33 cellular contexts compared by ENCODE assay signal in genomic region chr20:53194891-53195290, GRCh38.
"Had no signal": no experiment of that assay in that cellular context is flagged by ENCODE, and none has a peak within 500 bp of the region (broad histone marks: within the 10 kb centered on the region; RNA-seq: fewer than 3 reads in every experiment).

No MANE protein-coding gene starts in this region.

- H3K4me3 ChIP-seq: PC-9, SJCRH30, SK-N-MC had no signal

- H3K27ac Mint-ChIP-seq: activated CD4-positive, alpha-beta T cell treated with anti-CD3 and anti-CD28 coated beads, Interleukin-2, amount 10 ng/mL, durations not matched to agents 7 days and 5 days; activated CD8-positive, alpha-beta T cell treated with anti-CD3 and anti-CD28 coated beads, Interleukin-2, amount 10 ng/mL, durations not matched to agents 7 days and 5 days; activated naive CD8-positive, alpha-beta T cell; activated naive CD8-positive, alpha-beta T cell treated with anti-CD3 and anti-CD28 coated beads, Interleukin-2, amount 50 U/mL, for 24 hours; activated T-cell treated with anti-CD3 and anti-CD28 coated beads, Interleukin-2, amount 50 U/mL, for 24 hours; activated T-helper 2 cell treated with anti-CD3 and anti-CD28 coated beads, Interferon-gamma antibody, Interleukin-2, Interleukin-4, amounts not matched to agents 10 μg/mL and 5 μg/mL and 100 μg/mL, durations not matched to agents 14 hours and 24 hours and 36 hours had no signal

- H3K4me1 Mint-ChIP-seq: activated CD4-positive, alpha-beta T cell treated with anti-CD3 and anti-CD28 coated beads, Interleukin-2, amount 10 ng/mL, durations not matched to agents 7 days and 5 days; activated naive CD8-positive, alpha-beta T cell treated with anti-CD3 and anti-CD28 coated beads, Interleukin-2, amount 50 U/mL, for 24 hours had no signal

- H3K27ac ChIP-seq: PC-9, RWPE1, SJCRH30, SK-N-MC, WERI-Rb-1 had no signal

- DNase-seq: activated CD4-positive, alpha-beta T cell treated with anti-CD3 and anti-CD28 coated beads, Interleukin-2, amount 10 ng/mL, durations not matched to agents 7 days and 5 days; activated CD4-positive, alpha-beta T cell treated with anti-CD3 and anti-CD28 coated beads, Interleukin-2, amount 50 U/mL, for 48 hours; activated CD4-positive, CD25-positive, alpha-beta regulatory T cell; activated CD8-positive, alpha-beta T cell treated with anti-CD3 and anti-CD28 coated beads, Interleukin-2, amount 10 ng/mL, durations not matched to agents 7 days and 5 days; activated gamma-delta T cell; activated naive CD4-positive, alpha-beta T cell treated with Interleukin-2 at 50 U/mL for 16 hours; activated naive CD8-positive, alpha-beta T cell treated with anti-CD3 and anti-CD28 coated beads, Interleukin-2, amount 50 U/mL, for 24 hours; activated T-cell treated with anti-CD3 and anti-CD28 coated beads, Interleukin-2, amount 50 U/mL, for 24 hours; anterior cingulate cortex; caudate nucleus; Karpas-422; KBM-7; NCI-H1105; NCI-H1417 treated with DMSO at 0.1 percent for 48 hours; NCI-H187 treated with DMSO at 0.1 percent for 48 hours; NCI-H2081; NCI-H2171 treated with DMSO at 0.1 percent for 48 hours; NCI-H2227 treated with DMSO at 0.1 percent for 48 hours; NCI-H446; NCI-H510A treated with DMSO at 0.1 percent for 48 hours; NCI-H526 treated with DMSO at 0.1 percent for 48 hours; NK-92 treated with Interleukin-12 subunit alpha and Interleukin-12 subunit beta, amount 100 ng/mL, for 24 hours; PC-9; SHP77; SJCRH30; T1000; WERI-Rb-1 had no signal

- H3K36me3 ChIP-seq: SJCRH30, WERI-Rb-1 had no signal

- H3K36me3 Mint-ChIP-seq: brain had no signal

- H3K27me3 Mint-ChIP-seq: activated CD4-positive, alpha-beta T cell treated with anti-CD3 and anti-CD28 coated beads, Interleukin-2, amount 10 ng/mL, durations not matched to agents 7 days and 5 days; activated T-cell treated with anti-CD3 and anti-CD28 coated beads, Interleukin-2, amount 50 U/mL, for 24 hours had no signal

- H3K9me3 Mint-ChIP-seq: activated CD4-positive, alpha-beta T cell treated with anti-CD3 and anti-CD28 coated beads, Interleukin-2, amount 10 ng/mL, durations not matched to agents 7 days and 5 days; activated naive CD8-positive, alpha-beta T cell treated with anti-CD3 and anti-CD28 coated beads, Interleukin-2, amount 50 U/mL, for 24 hours; activated T-cell treated with anti-CD3 and anti-CD28 coated beads, Interleukin-2, amount 50 U/mL, for 24 hours; activated T-helper 2 cell treated with anti-CD3 and anti-CD28 coated beads, Interferon-gamma antibody, Interleukin-2, Interleukin-4, amounts not matched to agents 10 μg/mL and 5 μg/mL and 100 μg/mL, durations not matched to agents 14 hours and 24 hours and 36 hours; brain had no signal

- H3K9me3 ChIP-seq: SJCRH30 had no signal

- H3K4me3 Mint-ChIP-seq: activated CD4-positive, alpha-beta T cell treated with anti-CD3 and anti-CD28 coated beads, Interleukin-2, amount 10 ng/mL, durations not matched to agents 7 days and 5 days; activated CD8-positive, alpha-beta T cell treated with anti-CD3 and anti-CD28 coated beads, Interleukin-2, amount 10 ng/mL, durations not matched to agents 7 days and 5 days; activated naive CD8-positive, alpha-beta T cell; activated naive CD8-positive, alpha-beta T cell treated with anti-CD3 and anti-CD28 coated beads, Interleukin-2, amount 50 U/mL, for 24 hours; activated T-cell treated with anti-CD3 and anti-CD28 coated beads, Interleukin-2, amount 50 U/mL, for 24 hours; brain had no signal

- ATAC-seq: activated CD8-positive, alpha-beta T cell treated with anti-CD3 and anti-CD28 coated beads, Interleukin-2, amount 10 ng/mL, durations not matched to agents 7 days and 5 days; activated naive CD8-positive, alpha-beta T cell treated with anti-CD3 and anti-CD28 coated beads, Interleukin-2, amount 50 U/mL, for 24 hours had no signal

- FAIRE-seq: RCC 7860 had no signal

- H3K4me1 ChIP-seq: SJCRH30 had no signal
